In genomic region chr2:38875576-38876367, GRCh38 we compare ENCODE assay signal across 1 cellular context.
TF ChIP-seq lines count a peak whose summit lies in the region.

A gene with protein sequence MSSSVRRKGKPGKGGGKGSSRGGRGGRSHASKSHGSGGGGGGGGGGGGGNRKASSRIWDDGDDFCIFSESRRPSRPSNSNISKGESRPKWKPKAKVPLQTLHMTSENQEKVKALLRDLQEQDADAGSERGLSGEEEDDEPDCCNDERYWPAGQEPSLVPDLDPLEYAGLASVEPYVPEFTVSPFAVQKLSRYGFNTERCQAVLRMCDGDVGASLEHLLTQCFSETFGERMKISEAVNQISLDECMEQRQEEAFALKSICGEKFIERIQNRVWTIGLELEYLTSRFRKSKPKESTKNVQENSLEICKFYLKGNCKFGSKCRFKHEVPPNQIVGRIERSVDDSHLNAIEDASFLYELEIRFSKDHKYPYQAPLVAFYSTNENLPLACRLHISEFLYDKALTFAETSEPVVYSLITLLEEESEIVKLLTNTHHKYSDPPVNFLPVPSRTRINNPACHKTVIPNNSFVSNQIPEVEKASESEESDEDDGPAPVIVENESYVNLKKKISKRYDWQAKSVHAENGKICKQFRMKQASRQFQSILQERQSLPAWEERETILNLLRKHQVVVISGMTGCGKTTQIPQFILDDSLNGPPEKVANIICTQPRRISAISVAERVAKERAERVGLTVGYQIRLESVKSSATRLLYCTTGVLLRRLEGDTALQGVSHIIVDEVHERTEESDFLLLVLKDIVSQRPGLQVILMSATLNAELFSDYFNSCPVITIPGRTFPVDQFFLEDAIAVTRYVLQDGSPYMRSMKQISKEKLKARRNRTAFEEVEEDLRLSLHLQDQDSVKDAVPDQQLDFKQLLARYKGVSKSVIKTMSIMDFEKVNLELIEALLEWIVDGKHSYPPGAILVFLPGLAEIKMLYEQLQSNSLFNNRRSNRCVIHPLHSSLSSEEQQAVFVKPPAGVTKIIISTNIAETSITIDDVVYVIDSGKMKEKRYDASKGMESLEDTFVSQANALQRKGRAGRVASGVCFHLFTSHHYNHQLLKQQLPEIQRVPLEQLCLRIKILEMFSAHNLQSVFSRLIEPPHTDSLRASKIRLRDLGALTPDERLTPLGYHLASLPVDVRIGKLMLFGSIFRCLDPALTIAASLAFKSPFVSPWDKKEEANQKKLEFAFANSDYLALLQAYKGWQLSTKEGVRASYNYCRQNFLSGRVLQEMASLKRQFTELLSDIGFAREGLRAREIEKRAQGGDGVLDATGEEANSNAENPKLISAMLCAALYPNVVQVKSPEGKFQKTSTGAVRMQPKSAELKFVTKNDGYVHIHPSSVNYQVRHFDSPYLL (N-terminal part only) (minus strand): TSS chr2:38875934. CDS start chr2:38868405, 7,529 bp downstream.
Gene MORN2 (plus strand): TSS chr2:38875976.

TF ChIP-seq in SK-N-SH, 30 proteins besides CTCF, POLR2A, EP300 and RAD21 (continued from another document):
- TF ChIP-seq REST (IDR thresholded peaks at IDR 0.05; ENCODE audit: low read depth, low read length) = peak; percentile 80; the same call in 1 of the 2 replicates
- peak; percentile 89 for TF ChIP-seq GABPA (IDR thresholded peaks at IDR 0.05; ENCODE audit: low read depth)
- no peak for TF ChIP-seq EZH2phosphoT487 (IDR thresholded peaks at IDR 0.05; ENCODE audit: borderline replicate concordance, low read depth)
- TF ChIP-seq TAF1 (IDR thresholded peaks at IDR 0.05; ENCODE audit: borderline replicate concordance, low read depth, low read length) = peak; percentile 42
- no peak for TF ChIP-seq YY1 (IDR thresholded peaks at IDR 0.05; ENCODE audit: low read depth)
- peak; percentile 49; the same call in 1 of the 2 replicates for TF ChIP-seq ELF1 (IDR thresholded peaks at IDR 0.05)
- no peak for TF ChIP-seq RFX5 (IDR thresholded peaks at IDR 0.05; ENCODE audit: low read length)
- TF ChIP-seq GATA2 (CRISPR knock-in tag; IDR thresholded peaks at IDR 0.05) = no peak
- TF ChIP-seq, protein P1, sequence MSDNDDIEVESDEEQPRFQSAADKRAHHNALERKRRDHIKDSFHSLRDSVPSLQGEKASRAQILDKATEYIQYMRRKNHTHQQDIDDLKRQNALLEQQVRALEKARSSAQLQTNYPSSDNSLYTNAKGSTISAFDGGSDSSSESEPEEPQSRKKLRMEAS (IDR thresholded peaks at IDR 0.05; ENCODE audit: low read depth) = no peak
- no peak for TF ChIP-seq SMC3 (IDR thresholded peaks at IDR 0.05; ENCODE audit: low read depth, low read length)
- no peak for TF ChIP-seq RXRA (IDR thresholded peaks at IDR 0.05; ENCODE audit: borderline replicate concordance, low read depth)
- TF ChIP-seq, protein P2, sequence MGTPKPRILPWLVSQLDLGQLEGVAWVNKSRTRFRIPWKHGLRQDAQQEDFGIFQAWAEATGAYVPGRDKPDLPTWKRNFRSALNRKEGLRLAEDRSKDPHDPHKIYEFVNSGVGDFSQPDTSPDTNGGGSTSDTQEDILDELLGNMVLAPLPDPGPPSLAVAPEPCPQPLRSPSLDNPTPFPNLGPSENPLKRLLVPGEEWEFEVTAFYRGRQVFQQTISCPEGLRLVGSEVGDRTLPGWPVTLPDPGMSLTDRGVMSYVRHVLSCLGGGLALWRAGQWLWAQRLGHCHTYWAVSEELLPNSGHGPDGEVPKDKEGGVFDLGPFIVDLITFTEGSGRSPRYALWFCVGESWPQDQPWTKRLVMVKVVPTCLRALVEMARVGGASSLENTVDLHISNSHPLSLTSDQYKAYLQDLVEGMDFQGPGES (IDR thresholded peaks at IDR 0.05; ENCODE audit: low read depth, low read length) = peak; percentile 36; the same call in 1 of the 2 replicates
- TF ChIP-seq TEAD4 (IDR thresholded peaks at IDR 0.05; ENCODE audit: borderline replicate concordance, insufficient read depth) = no peak
- peak; percentile 92 for TF ChIP-seq CHD2 (IDR thresholded peaks at IDR 0.05; ENCODE audit: low read length, partially characterized antibody)
- no peak for TF ChIP-seq FOSL2 (IDR thresholded peaks at IDR 0.05; ENCODE audit: borderline replicate concordance, low read depth)
- TF ChIP-seq JUND (IDR thresholded peaks at IDR 0.05) = no peak
- no peak; the same call in 1 of the 2 replicates for TF ChIP-seq ZBTB33 (IDR thresholded peaks at IDR 0.05; ENCODE audit: borderline replicate concordance, low read depth)
- TF ChIP-seq FOXJ3 (CRISPR knock-in tag; IDR thresholded peaks at IDR 0.05) = no peak
- no peak; the same call in 1 of the 2 replicates for TF ChIP-seq TCF12 (IDR thresholded peaks at IDR 0.05)
- peak; percentile 83 for TF ChIP-seq POLR2AphosphoS5 (IDR thresholded peaks at IDR 0.05; ENCODE audit: low read depth, low read length)
